Comparison of ENCODE assay signal across 8 cellular contexts in the genomic region with DNA sequence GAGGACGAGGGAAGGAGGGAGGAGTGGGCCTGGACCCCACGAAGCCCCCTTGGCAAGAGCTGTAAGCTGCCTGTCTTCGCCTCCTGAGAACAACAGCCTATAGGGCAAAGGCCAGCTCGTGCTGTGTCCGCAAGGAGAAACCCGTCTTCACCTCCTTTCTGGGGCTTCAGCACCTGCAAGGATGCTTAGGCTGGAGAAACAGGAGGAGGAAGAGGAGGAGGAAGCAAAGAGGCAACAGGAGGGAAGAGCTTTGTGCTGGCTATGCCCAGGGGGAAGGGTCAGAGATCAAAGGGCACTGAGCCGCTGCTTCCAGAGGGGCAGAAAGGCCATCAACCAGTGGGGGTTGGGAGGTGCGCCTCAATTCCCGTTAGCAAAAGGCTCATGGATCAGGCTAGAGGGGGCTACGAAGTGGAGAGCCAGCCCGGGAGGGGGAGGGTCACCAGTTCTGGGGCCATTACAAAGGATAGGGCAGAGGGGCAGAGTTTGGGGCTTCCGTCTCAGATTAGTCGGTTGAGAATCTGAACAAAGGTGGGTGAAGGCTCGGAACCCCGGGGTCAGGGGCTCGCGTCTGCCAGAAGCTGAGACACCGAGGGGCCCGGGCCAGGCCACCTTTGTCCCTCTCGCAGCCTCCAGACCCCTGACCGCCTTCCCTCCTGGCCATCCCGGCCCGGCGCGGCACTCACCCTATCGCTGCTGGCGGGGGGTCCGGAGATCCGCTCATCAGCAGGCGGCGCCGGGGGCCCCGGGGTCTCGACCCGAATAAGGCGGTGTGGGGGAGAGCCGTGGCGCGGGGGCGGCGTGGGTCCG. TPM values are rescaled to one million over a fixed set of nuclear protein-coding genes. Genes with fewer than 3 reads are reported as not detected.
DNase-seq lines count a peak whose midpoint lies in the region; ATAC-seq and TF ChIP-seq lines count a peak whose summit lies in the region.

No MANE protein-coding gene starts in this region.

- H3K36me3 ChIP-seq in HUES48 (ENCODE audit: control insufficient read depth, insufficient read depth, low read length), result no peaks in the 10 kb centered on the region

- no peaks in the 10 kb centered on the region for H3K36me3 Mint-ChIP-seq in naive B cell

- POLR2A ChIA-PET in AG04450 (lab: Yijun Ruan, JAX), result interaction anchor here (1.1 kb wide), 2 partner anchors 11 to 13 kb away, joined by 3 read pairs; no protein-coding TSS in a partner anchor

- no peaks in the 10 kb centered on the region for H3K9me3 Mint-ChIP-seq in naive B cell

- H3K9ac ChIP-seq in HUES48 (ENCODE audit: low read depth, low read length), result 0 out of 2 replicates have a peak overlapping the region, but pooled peaks have one; percentile 18

- H3K4me3 Mint-ChIP-seq in naive B cell, result peak overlapping the region; percentile 84 to 91 (median 89)

- H3K4me3 ChIP-seq in AG04450 (ENCODE audit: low read depth, low read length), result peak overlapping the region; percentile 76
- H3K4me3 ChIP-seq in HUES48 (ENCODE audit: low read depth, low read length), result peak overlapping the region; percentile 80
- peak overlapping the region; percentile 90 for H3K4me3 ChIP-seq in coronary artery

- H3K9me3 ChIP-seq in AG04450 (ENCODE audit: control insufficient read depth, insufficient read depth, low read length) (no peaks in the 10 kb centered on the region), HUES48 (ENCODE audit: control insufficient read depth, insufficient read depth, low read length) (no peaks in the 10 kb centered on the region)

- H3K27me3 ChIP-seq in AG04450 (ENCODE audit: control insufficient read depth, insufficient read depth, low read length) (peaks cover 17% of the 10 kb centered on the region), HUES48 (ENCODE audit: control insufficient read depth, insufficient read depth, low read length) (peaks cover 31% of the 10 kb centered on the region)

- no peak for TF ChIP-seq CTCF in AG04450 (IDR thresholded peaks at IDR 0.05; ENCODE audit: low read depth, low read length)
- TF ChIP-seq CTCF in coronary artery (IDR thresholded peaks at IDR 0.05), result no peak

- H3K4me1 ChIP-seq in HUES48 (ENCODE audit: control insufficient read depth, insufficient read depth, low read length), result peaks cover 30% of the 10 kb centered on the region

- CTCF ChIA-PET in AG04450 (lab: Charles Lee), result interaction anchor here (0.9 to 5.2 kb wide), 9 partner anchors 12 to 244 kb away, joined by 3 to 38 read pairs (median 4); no protein-coding TSS in a partner anchor

- no peak for DNase-seq in AG04450 (ENCODE audit: low read depth, low spot score)
- no peak for DNase-seq in coronary artery (ENCODE audit: low spot score)
- no peak for DNase-seq in naive B cell
- no peak for DNase-seq in SW 1271 (lab: John Stamatoyannopoulos, UW)
- DNase-seq in NCI-H1417 treated with DMSO at 0.1 percent for 48 hours (lab: John Stamatoyannopoulos, UW), result no peak

- peaks cover 0 to 7% (median 0%) of the 10 kb centered on the region in 3 donors for H3K27me3 Mint-ChIP-seq in naive B cell

- peaks cover 18 to 21% (median 20%) of the 10 kb centered on the region in 3 donors for H3K4me1 Mint-ChIP-seq in naive B cell

- H3K27ac ChIP-seq in AG04450 (ENCODE audit: low read depth, low read length) (no peak overlapping the region), HUES48 (ENCODE audit: low read depth, low read length) (peak overlapping the region; percentile 21), coronary artery (peak overlapping the region; percentile 90 to 93)

- ATAC-seq in naive B cell (ENCODE audit: low read depth in 2 of 2), result peak; percentile 1
- ATAC-seq in GM18867 (IDR thresholded peaks at IDR 0.05; ENCODE audit: unreplicated experiment), result no peak
- ATAC-seq in GM19035 (IDR thresholded peaks at IDR 0.05; ENCODE audit: unreplicated experiment), result no peak

- peak overlapping the region; percentile 65 to 97 (median 90) for H3K27ac Mint-ChIP-seq in naive B cell

RNA-seq across cellular contexts. Expression of gene SHF, which starts 0.8 kb away (rescaled TPM):
- 4.1 and 4.7 TPM in 2 replicates for polyA plus RNA-seq in AG04450 (2011; rRNA removed)
- 7.0 and 11.5 TPM in 2 replicates for polyA minus RNA-seq in AG04450 (2011; rRNA and poly(A)+ RNA removed)
- 1 to 10 TPM in 4 of 6 donors, under 1 TPM in 2; 0.77 to 3.2 (median 1.8) TPM for polyA plus RNA-seq in naive B cell (ENCODE audit: low read depth in 6 of 6)

RNA-seq across cellular contexts. Expression of gene DUOX1, which starts 57.2 kb away (rescaled TPM):
- polyA plus RNA-seq in AG04450 (2011; rRNA removed) (not detected in 2 replicates), naive B cell (ENCODE audit: low read depth in 6 of 6) (1 to 10 TPM in 3 of 6 donors, under 1 TPM in 3; 0.29 to 4.2 (median 1.3) TPM)
- not detected in 2 replicates for polyA minus RNA-seq in AG04450 (2011; rRNA and poly(A)+ RNA removed)

RNA-seq across cellular contexts. Expression of gene DUOXA1, which starts 57.3 kb away (rescaled TPM):
- polyA plus RNA-seq in AG04450 (2011; rRNA removed) (not detected in 2 replicates), naive B cell (ENCODE audit: low read depth in 6 of 6) (not detected)
- polyA minus RNA-seq in AG04450 (2011; rRNA and poly(A)+ RNA removed), result not detected in 2 replicates

Comparison
In these comparisons a context has a peak if more than half of its experiments do, and no peak if none do; other contexts are left out.
1. ATAC-seq: peak in naive B cell (2 of 2); none in GM18867 (single experiment) and GM19035 (single experiment).
2. Peak in every context shown above with its lines, with median percentiles within 50 percentile points of each other: H3K4me3 ChIP-seq.